ENCODE assay signal across 1 cellular context in genomic region chr10:89644967-89645741, GRCh38.
TF ChIP-seq lines count a peak whose summit lies in the region.

Gene PANK1, minus strand, starts transcription at chr10:89645242. Its CDS starts 351 bp downstream, at chr10:89644891.

TF ChIP-seq in HepG2, 621 proteins besides CTCF, POLR2A, EP300 and RAD21 (continued from another document and continues in another):
- no peak for TF ChIP-seq ZBTB37 (CRISPR knock-in tag; IDR thresholded peaks at IDR 0.05)
- 0 out of 2 replicates have a peak, but pooled peaks have one; percentile 39 for TF ChIP-seq REL (CRISPR knock-in tag; conservative IDR thresholded peaks at IDR 0.05)
- TF ChIP-seq ELK4 (CRISPR knock-in tag; IDR thresholded peaks at IDR 0.05; ENCODE audit: borderline replicate concordance), result no peak
- TF ChIP-seq SNRNP70 (IDR thresholded peaks at IDR 0.05; ENCODE audit: low read depth, low read length), result no peak
- peak; percentile 41; the same call in 1 of the 2 replicates for TF ChIP-seq ZIK1 (CRISPR knock-in tag; IDR thresholded peaks at IDR 0.05; ENCODE audit: borderline replicate concordance, low read depth)
- TF ChIP-seq ZNF451 (CRISPR knock-in tag; IDR thresholded peaks at IDR 0.05), result no peak
- TF ChIP-seq REPIN1 (CRISPR knock-in tag; IDR thresholded peaks at IDR 0.05; ENCODE audit: borderline replicate concordance, low read depth), result no peak
- TF ChIP-seq SRSF9 (IDR thresholded peaks at IDR 0.05; ENCODE audit: borderline replicate concordance, insufficient read depth, low read depth, low read length, poor library complexity, severe bottlenecking), result no peak
- TF ChIP-seq ZKSCAN1 (IDR thresholded peaks at IDR 0.05; ENCODE audit: low read length), result no peak
- TF ChIP-seq DPF2 (CRISPR knock-in tag; IDR thresholded peaks at IDR 0.05; ENCODE audit: borderline replicate concordance, low read depth), result no peak
- no peak for TF ChIP-seq MEIS2 (CRISPR knock-in tag; IDR thresholded peaks at IDR 0.05)
- TF ChIP-seq SNAPC2 (CRISPR knock-in tag; IDR thresholded peaks at IDR 0.05), result no peak
- no peak; the same call in 1 of the 2 replicates for TF ChIP-seq SALL2 (CRISPR knock-in tag; IDR thresholded peaks at IDR 0.05)
- TF ChIP-seq ESRRA (CRISPR knock-in tag; IDR thresholded peaks at IDR 0.05; ENCODE audit: low read depth), result no peak; the same call in 1 of the 2 replicates
- TF ChIP-seq ZNF550 (CRISPR knock-in tag; IDR thresholded peaks at IDR 0.05; ENCODE audit: borderline replicate concordance), result no peak
- no peak for TF ChIP-seq DMTF1 (CRISPR knock-in tag; IDR thresholded peaks at IDR 0.05)
- no peak for TF ChIP-seq ZNF160 (CRISPR knock-in tag; IDR thresholded peaks at IDR 0.05)
- no peak for TF ChIP-seq AKAP8 (CRISPR knock-in tag; IDR thresholded peaks at IDR 0.05)
- TF ChIP-seq FOXM1 (CRISPR knock-in tag; IDR thresholded peaks at IDR 0.05), result no peak
- TF ChIP-seq ZFP36 (IDR thresholded peaks at IDR 0.05; ENCODE audit: borderline replicate concordance, low read depth, low read length, partially characterized antibody), result no peak
- no peak; the same call in 1 of the 2 replicates for TF ChIP-seq ATF7-NPFF (CRISPR knock-in tag; IDR thresholded peaks at IDR 0.05; ENCODE audit: low read depth)
- TF ChIP-seq UBTF (CRISPR knock-in tag; IDR thresholded peaks at IDR 0.05), result no peak
- no peak for TF ChIP-seq ZNF770 (CRISPR knock-in tag; IDR thresholded peaks at IDR 0.05)
- TF ChIP-seq ZNF781 (CRISPR knock-in tag; IDR thresholded peaks at IDR 0.05; ENCODE audit: borderline replicate concordance, not compliant biosample characterization), result peak; percentile 47
- TF ChIP-seq SOX13 (IDR thresholded peaks at IDR 0.05), result 0 out of 2 replicates have a peak, but pooled peaks have one; percentile 27
- no peak for TF ChIP-seq SOX13 (CRISPR knock-in tag; conservative IDR thresholded peaks at IDR 0.05 in 1 of 2, IDR thresholded peaks at IDR 0.05 in 1 of 2)
- TF ChIP-seq ZNF878 (CRISPR knock-in tag; IDR thresholded peaks at IDR 0.05), result no peak; the same call in 1 of the 2 replicates
- TF ChIP-seq MTA3 (CRISPR knock-in tag; IDR thresholded peaks at IDR 0.05), result no peak
- TF ChIP-seq RERE (CRISPR knock-in tag; IDR thresholded peaks at IDR 0.05; ENCODE audit: low read depth), result no peak
- no peak for TF ChIP-seq ZNF777 (CRISPR knock-in tag; IDR thresholded peaks at IDR 0.05)
- TF ChIP-seq IRX3 (CRISPR knock-in tag; IDR thresholded peaks at IDR 0.05; ENCODE audit: borderline replicate concordance, low read depth), result no peak
- TF ChIP-seq CCAR2 (optimal IDR thresholded peaks at IDR 0.05; ENCODE audit: low read depth, low read length), result no peak
- TF ChIP-seq KAT7 (CRISPR knock-in tag; IDR thresholded peaks at IDR 0.05; ENCODE audit: borderline replicate concordance), result no peak
- TF ChIP-seq ZNF138 (CRISPR knock-in tag; IDR thresholded peaks at IDR 0.05; ENCODE audit: low read depth), result peak; percentile 56; the same call in 1 of the 2 replicates
- 0 out of 2 replicates have a peak, but pooled peaks have one; percentile 4 for TF ChIP-seq MXD1 (CRISPR knock-in tag; IDR thresholded peaks at IDR 0.05)
- TF ChIP-seq MYPOP (CRISPR knock-in tag; IDR thresholded peaks at IDR 0.05), result no peak
- no peak for TF ChIP-seq PRDM10 (CRISPR knock-in tag; IDR thresholded peaks at IDR 0.05; ENCODE audit: low read depth)
- TF ChIP-seq ZNF841 (CRISPR knock-in tag; IDR thresholded peaks at IDR 0.05; ENCODE audit: borderline replicate concordance), result 0 out of 2 replicates have a peak, but pooled peaks have one; percentile 77
- TF ChIP-seq HHEX (CRISPR knock-in tag; IDR thresholded peaks at IDR 0.05), result no peak
- TF ChIP-seq ZNF335 (CRISPR knock-in tag; IDR thresholded peaks at IDR 0.05), result no peak
- no peak for TF ChIP-seq FOXP1 (IDR thresholded peaks at IDR 0.05)
- no peak for TF ChIP-seq FOXP1 (CRISPR knock-in tag; IDR thresholded peaks at IDR 0.05)
